In the genomic region with DNA sequence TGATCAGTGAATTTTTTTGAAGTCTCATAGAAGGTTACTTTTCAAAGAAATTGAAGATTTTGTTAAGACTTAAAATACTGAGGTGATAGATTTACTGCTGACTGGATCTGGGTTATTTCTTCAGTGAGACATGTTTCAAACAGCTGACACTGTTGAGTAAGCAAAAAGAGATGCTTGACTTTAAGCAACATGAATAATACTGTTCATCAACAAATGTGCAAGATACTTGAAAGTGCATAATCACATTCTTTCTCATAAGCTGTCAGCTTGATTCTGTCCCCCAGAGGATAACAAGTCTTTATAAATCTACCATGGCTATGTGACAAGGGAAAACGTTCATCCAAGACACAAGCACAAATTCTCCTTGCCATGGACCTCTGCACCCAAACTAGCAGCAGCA, we compare ENCODE assay signal across 21 cellular contexts.
"Had no signal": no experiment of that assay in that cellular context is flagged by ENCODE, and none has a peak within 500 bp of the region (broad histone marks: within the 10 kb centered on the region; RNA-seq: fewer than 3 reads in every experiment).

No MANE protein-coding gene starts in this region.

- H3K4me1 Mint-ChIP-seq: activated naive CD8-positive, alpha-beta T cell treated with anti-CD3 and anti-CD28 coated beads for 36 hours; nephron had no signal

- H3K36me3 ChIP-seq: left lung, pancreas, upper lobe of left lung had no signal

- H3K9me3 ChIP-seq: pancreas, upper lobe of left lung had no signal

- DNase-seq: activated CD4-positive, alpha-beta T cell treated with anti-CD3 and anti-CD28 coated beads for 1 hour; activated CD4-positive, alpha-beta T cell treated with anti-CD3 and anti-CD28 coated beads, Interleukin-2, amount 50 U/mL, for 1 hour; activated CD8-positive, alpha-beta T cell treated with anti-CD3 and anti-CD28 coated beads, Interleukin-2, amount 10 ng/mL, durations not matched to agents 7 days and 5 days; activated naive CD4-positive, alpha-beta T cell; activated naive CD8-positive, alpha-beta T cell treated with anti-CD3 and anti-CD28 coated beads for 36 hours; amygdala; effector CD4-positive, alpha-beta T cell; erythroblast; kidney glomerular epithelial cell; left lung; midbrain; pancreas; stimulated activated CD4-positive, alpha-beta T cell treated with anti-CD3 and anti-CD28 coated beads, Interleukin-4, amount 100 ng/mL, for 1 hour; stimulated activated naive CD4-positive, alpha-beta T cell treated with Interleukin-2 at 50 U/mL for 16 hours; T-helper 1 cell; upper lobe of left lung had no signal

- H3K27ac ChIP-seq: foreskin keratinocyte, left lung, pancreas, upper lobe of left lung had no signal

- ATAC-seq: activated CD8-positive, alpha-beta T cell treated with anti-CD3 and anti-CD28 coated beads, Interleukin-2, amount 10 ng/mL, durations not matched to agents 7 days and 5 days; foreskin keratinocyte; left lung; pancreas; sciatic nerve had no signal

- H3K27me3 ChIP-seq: foreskin keratinocyte, left lung, pancreas, upper lobe of left lung had no signal

- FAIRE-seq: endometrium had no signal

- H3K4me1 ChIP-seq: foreskin keratinocyte, left lung, pancreas, upper lobe of left lung had no signal

- H3K9me3 Mint-ChIP-seq: nephron had no signal

- H3K27me3 Mint-ChIP-seq: activated naive CD8-positive, alpha-beta T cell treated with anti-CD3 and anti-CD28 coated beads for 36 hours had no signal

- H3K27ac Mint-ChIP-seq: activated CD8-positive, alpha-beta T cell treated with anti-CD3 and anti-CD28 coated beads, Interleukin-2, amount 10 ng/mL, durations not matched to agents 7 days and 5 days; activated naive CD8-positive, alpha-beta T cell treated with anti-CD3 and anti-CD28 coated beads for 36 hours; nephron had no signal

- H3K4me3 Mint-ChIP-seq: activated CD8-positive, alpha-beta T cell treated with anti-CD3 and anti-CD28 coated beads, Interleukin-2, amount 10 ng/mL, durations not matched to agents 7 days and 5 days; activated naive CD8-positive, alpha-beta T cell treated with anti-CD3 and anti-CD28 coated beads for 36 hours; nephron had no signal

- H3K36me3 Mint-ChIP-seq: activated naive CD8-positive, alpha-beta T cell treated with anti-CD3 and anti-CD28 coated beads for 36 hours had no signal

- H3K4me3 ChIP-seq: left lung, lung, pancreas, upper lobe of left lung had no signal
